In genomic region chr1:36450270-36450918, GRCh38 we compare ENCODE assay signal across 8 cellular contexts. TPM values are rescaled to one million over a fixed set of nuclear protein-coding genes. Genes with fewer than 3 reads are reported as not detected.
A peak's percentile ranks its signal among the peaks of the same experiment; 100 is the strongest.
DNase-seq lines count a peak whose midpoint lies in the region; ATAC-seq, FAIRE-seq and TF ChIP-seq lines count a peak whose summit lies in the region.

Gene OSCP1, minus strand, starts transcription at chr1:36450451. Its CDS starts 82 bp downstream, at chr1:36450369.

- H3K36me3 ChIP-seq in ascending aorta (peaks cover 4 to 7% of the 10 kb centered on the region in 2 donors), right atrium auricular region (peaks cover 8% of the 10 kb centered on the region), prostate gland (peaks cover 0 to 3% of the 10 kb centered on the region in 2 donors), urinary bladder (ENCODE audit: insufficient read depth) (no peaks in the 10 kb centered on the region)

- peak; percentile 99 for DNase-seq in GM12891 (ENCODE audit: insufficient read length, low spot score)
- DNase-seq in NCI-H1436 treated with DMSO at 0.1 percent for 48 hours (lab: John Stamatoyannopoulos, UW), result peak; percentile 61
- peak; percentile 69 to 91 (median 82) for DNase-seq in T-helper 2 cell
- DNase-seq in ascending aorta (ENCODE audit: low spot score in 2 of 2), result peak; percentile 75 to 97
- DNase-seq in right atrium auricular region (ENCODE audit: low spot score), result peak; percentile 99
- DNase-seq in prostate gland (ENCODE audit: low spot score), result peak; percentile 96

- H3K4me3 ChIP-seq in ascending aorta, result peak within 1 kb of the TSS; percentile 55 to 82
- peak within 1 kb of the TSS; percentile 52 to 61 for H3K4me3 ChIP-seq in right atrium auricular region
- peak within 1 kb of the TSS; percentile 48 to 67 for H3K4me3 ChIP-seq in prostate gland
- peak within 1 kb of the TSS; percentile 58 for H3K4me3 ChIP-seq in urinary bladder (ENCODE audit: low read depth, low read length)

- H3K27me3 ChIP-seq in ascending aorta (no peaks in the 10 kb centered on the region), right atrium auricular region (no peaks in the 10 kb centered on the region), prostate gland (replicated peaks; ENCODE audit: insufficient read depth) (no peaks in the 10 kb centered on the region)

- ATAC-seq in HG02798 (IDR thresholded peaks at IDR 0.05; ENCODE audit: poor library complexity, unreplicated experiment), result peak; percentile 100

- peaks cover 3 to 8% of the 10 kb centered on the region in 2 donors for H3K4me1 ChIP-seq in ascending aorta
- H3K4me1 ChIP-seq in right atrium auricular region, result peaks cover 0 to 9% of the 10 kb centered on the region in 2 donors
- no peaks in the 10 kb centered on the region for H3K4me1 ChIP-seq in prostate gland (replicated peaks)
- no peaks in the 10 kb centered on the region for H3K4me1 ChIP-seq in urinary bladder (ENCODE audit: insufficient read depth)

- TF ChIP-seq CTCF in ascending aorta (IDR thresholded peaks at IDR 0.05), result no peak
- TF ChIP-seq CTCF in right atrium auricular region (IDR thresholded peaks at IDR 0.05), result no peak
- TF ChIP-seq CTCF in prostate gland (IDR thresholded peaks at IDR 0.05), result no peak

- FAIRE-seq in GM12891 (lab: Jason Lieb, UNC), result peak; percentile 99

- TF ChIP-seq POLR2A in GM12891 (IDR thresholded peaks at IDR 0.05; ENCODE audit: low read depth, low read length) (no peak; the same call in none of the 2 replicates), prostate gland (IDR thresholded peaks at IDR 0.05) (peak; percentile 91)

- intact Hi-C loops in ascending aorta (cut with DNase I) (loop anchor here (2.0 to 10.0 kb wide), 4 partner anchors 14 to 1564 kb away; partner anchors contain the start of genes LSM10, MRPS15, PSMB2 and UTP11), prostate gland (cut with DNase I) (no loop called here)

- no peaks in the 10 kb centered on the region for H3K9me3 ChIP-seq in ascending aorta
- no peaks in the 10 kb centered on the region for H3K9me3 ChIP-seq in right atrium auricular region
- no peaks in the 10 kb centered on the region for H3K9me3 ChIP-seq in prostate gland

- peak within 1 kb of the TSS; percentile 95 to 97 for H3K27ac ChIP-seq in ascending aorta
- H3K27ac ChIP-seq in right atrium auricular region, result peak within 1 kb of the TSS; percentile 87 to 93
- peak within 1 kb of the TSS; percentile 95 to 98 for H3K27ac ChIP-seq in prostate gland
- peak within 1 kb of the TSS; percentile 96 for H3K27ac ChIP-seq in urinary bladder (ENCODE audit: low read depth)

- WGBS in prostate gland, result under 1% methylated on average over 41 of the region's 48 CpGs
- WGBS in urinary bladder, result under 1% methylated on average over 48 of the region's 48 CpGs

TF ChIP-seq in GM12891, 5 proteins besides CTCF, POLR2A, EP300 and RAD21:
- TF ChIP-seq TAF1 (IDR thresholded peaks at IDR 0.05; ENCODE audit: low read depth, low read length) (peak; percentile 48; the same call in 1 of the 2 replicates), SPI1 (IDR thresholded peaks at IDR 0.05; ENCODE audit: low read depth, low read length) (no peak), POU2F2 (IDR thresholded peaks at IDR 0.05; ENCODE audit: low read depth, low read length) (no peak), PAX5 (IDR thresholded peaks at IDR 0.05; ENCODE audit: insufficient read depth, low read length, severe bottlenecking) (no peak), POLR2AphosphoS5 (IDR thresholded peaks at IDR 0.05; ENCODE audit: low read depth, low read length) (peak; percentile 69)

RNA-seq across cellular contexts. Expression of gene OSCP1, which starts in this region (rescaled TPM):
- polyA plus RNA-seq in GM12891 (2012; ENCODE audit: low read depth, missing spikeins), result 2.6 TPM
- total RNA-seq in ascending aorta, result 10.6 TPM
- total RNA-seq in right atrium auricular region, result 1 to 10 TPM; 4.9 to 7.9 TPM
- 10 to 100 TPM; 16.7 to 25.6 TPM for total RNA-seq in prostate gland
- total RNA-seq in urinary bladder, result 12.4 TPM
- 10.6 TPM for polyA plus RNA-seq in urinary bladder

Comparison
In these comparisons a context has a peak if more than half of its experiments do, and no peak if none do; other contexts are left out.
1. Peak in every context shown above with its lines: DNase-seq, ATAC-seq, H3K4me3 ChIP-seq and H3K27ac ChIP-seq.